In the genomic region with DNA sequence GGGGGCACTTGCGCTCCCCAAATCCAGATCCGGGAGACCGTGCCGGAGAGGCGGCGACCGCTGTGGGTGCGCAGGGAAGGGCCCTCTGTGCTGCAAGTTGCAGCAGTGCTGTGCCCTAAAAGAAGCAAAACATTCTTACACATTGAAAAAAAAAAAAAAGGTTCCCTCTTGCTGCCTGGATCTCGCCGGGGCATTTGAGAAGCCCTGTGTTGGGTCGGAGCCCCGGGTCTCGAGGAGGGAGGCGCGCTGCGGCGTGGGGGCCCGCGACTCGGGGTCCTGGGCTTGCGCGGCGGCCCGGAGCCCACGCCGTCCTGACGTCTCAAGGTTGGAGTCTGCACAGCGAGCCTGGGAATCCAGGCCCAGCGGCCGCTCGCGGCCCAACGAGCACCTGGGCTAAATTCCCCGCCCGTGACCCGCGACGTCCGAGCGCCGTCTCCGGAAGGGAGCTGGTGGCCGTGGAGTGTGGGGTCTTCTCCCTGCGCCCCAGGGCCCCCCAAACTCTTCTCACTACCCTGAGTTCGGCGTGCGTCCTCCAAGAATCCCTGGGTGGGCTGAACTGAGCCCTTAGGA, we compare ENCODE assay signal across 8 cellular contexts. TPM values are rescaled to one million over a fixed set of nuclear protein-coding genes. Genes with fewer than 3 reads are reported as not detected.
DNase-seq lines count a peak whose midpoint lies in the region; ATAC-seq and TF ChIP-seq lines count a peak whose summit lies in the region.

No MANE protein-coding gene starts in this region.

- TF ChIP-seq CTCF in GM12865 (IDR thresholded peaks at IDR 0.05; ENCODE audit: insufficient read depth, low read depth, low read length, missing control alignments), result no peak
- TF ChIP-seq CTCF in foreskin fibroblast (IDR thresholded peaks at IDR 0.05; ENCODE audit: low read depth, low read length), result peak; percentile 31
- TF ChIP-seq CTCF in parathyroid adenoma (IDR thresholded peaks at IDR 0.05), result peak; percentile 58
- TF ChIP-seq CTCF in GM13977 (IDR thresholded peaks at IDR 0.05; ENCODE audit: extremely low read depth, insufficient read depth, missing control alignments), result no peak

- no peaks in the 10 kb centered on the region for H3K79me2 ChIP-seq in parathyroid adenoma

- H3K4me1 ChIP-seq in parathyroid adenoma, result peaks cover 3% of the 10 kb centered on the region

- no peak overlapping the region for H3K9ac ChIP-seq in parathyroid adenoma

- ATAC-seq in T-cell (replicated peaks in 1 of 4), result peak in 2 of 4 experiments; percentile 25 to 26
- no peak for ATAC-seq in GM21737 (IDR thresholded peaks at IDR 0.05; ENCODE audit: unreplicated experiment)
- ATAC-seq in HG03095 (IDR thresholded peaks at IDR 0.05; ENCODE audit: unreplicated experiment), result no peak

- in situ Hi-C loops in GM13977 (cut with MboI; ENCODE audit: low pct_unique_long_range_greater_than_20kb, low sequenced_read_pairs, unreplicated experiment), result no loop called here

- H3K36me3 Mint-ChIP-seq in T-cell, result no peaks in the 10 kb centered on the region

- H3K27me3 Mint-ChIP-seq in T-cell, result peaks cover 35 to 47% of the 10 kb centered on the region in 2 donors

- H3K4me1 Mint-ChIP-seq in T-cell, result peaks cover 6 to 9% (median 8%) of the 10 kb centered on the region in 3 donors

- peak overlapping the region; percentile 66 for H3K27ac ChIP-seq in parathyroid adenoma

- H3K4me2 ChIP-seq in parathyroid adenoma (ENCODE audit: low read length), result peak overlapping the region; percentile 89

- POLR2A ChIA-PET in T-cell (lab: Charles Lee), result no interaction called here

- CTCF ChIA-PET in T-cell (lab: Charles Lee), result no interaction called here

- H3K36me3 ChIP-seq in parathyroid adenoma (ENCODE audit: control insufficient read depth, insufficient read depth, low read length), result no peaks in the 10 kb centered on the region

- peak overlapping the region; percentile 82 for H2AFZ ChIP-seq in parathyroid adenoma

- H3K9me3 ChIP-seq in parathyroid adenoma (ENCODE audit: control insufficient read depth, low read length), result no peaks in the 10 kb centered on the region

- no peaks in the 10 kb centered on the region for H3K9me3 Mint-ChIP-seq in T-cell

- peak overlapping the region; percentile 31 to 65 (median 39) for H3K4me3 Mint-ChIP-seq in T-cell

- no peaks in the 10 kb centered on the region for H3K27me3 ChIP-seq in parathyroid adenoma (ENCODE audit: control insufficient read depth, insufficient read depth, low read length)

- H3K27ac Mint-ChIP-seq in T-cell, result no peak overlapping the region

- DNase-seq in GM12865 (ENCODE audit: low read depth) (peak; percentile 20), T-cell (no peak), foreskin fibroblast (no peak), T-helper 9 cell (no peak), GM13977 (ENCODE audit: low spot score) (no peak)

- H3K4me3 ChIP-seq in GM12865 (ENCODE audit: low read depth, low read length) (no peak overlapping the region), foreskin fibroblast (ENCODE audit: low read depth in 1 of 2, low read length in 2 of 2) (peak overlapping the region; percentile 57 to 71), parathyroid adenoma (ENCODE audit: low read depth, low read length) (peak overlapping the region; percentile 59)

RNA-seq across cellular contexts. Expression of a gene that starts 1.3 kb away (rescaled TPM):
- total RNA-seq in T-cell, result 1 to 10 TPM; 1.1 to 5.8 (median 3.1) TPM

Comparison
In these comparisons a context has a peak if more than half of its experiments do, and no peak if none do; other contexts are left out.
1. CTCF ChIP-seq: peak in foreskin fibroblast (single experiment) and parathyroid adenoma (single experiment); none in GM12865 (single experiment) and GM13977 (single experiment).